In the genomic region with DNA sequence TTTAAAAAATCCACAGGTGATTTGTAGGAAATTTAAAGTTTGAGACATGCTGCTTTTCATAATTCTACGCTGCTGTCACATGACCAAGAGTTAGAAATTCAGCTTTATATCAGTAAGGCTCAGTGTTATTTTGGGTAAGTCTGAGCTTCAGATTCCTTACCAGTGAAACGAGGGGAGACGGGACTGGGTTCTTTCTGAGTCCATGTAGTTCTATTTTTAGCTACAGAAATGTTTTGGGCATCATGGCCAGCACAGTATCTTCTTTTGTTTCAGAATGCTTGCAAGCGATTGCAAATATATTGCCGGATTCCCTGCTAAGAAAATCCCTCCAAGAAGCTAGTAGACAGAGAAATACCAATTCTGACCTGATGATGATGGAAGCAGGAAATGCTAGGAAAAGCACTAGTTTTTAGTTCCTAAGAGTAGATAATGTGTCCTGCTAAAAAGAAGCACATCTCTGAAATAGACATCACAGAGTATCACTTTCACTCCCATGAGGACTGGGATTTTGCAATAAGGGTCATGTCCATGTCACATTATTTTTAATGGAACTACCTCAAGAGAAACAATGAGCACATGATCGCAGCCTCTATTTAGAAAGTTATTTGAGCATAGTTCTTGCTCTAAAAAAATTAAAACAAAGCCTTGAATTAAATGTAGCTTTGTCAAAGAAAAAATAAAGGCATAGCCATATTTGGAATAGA, we compare ENCODE assay signal across 17 cellular contexts. TPM values are rescaled to one million over a fixed set of nuclear protein-coding genes. Genes with fewer than 3 reads are reported as not detected.
DNase-seq lines count a peak whose midpoint lies in the region; ATAC-seq and TF ChIP-seq lines count a peak whose summit lies in the region.
"Had no signal": no experiment of that assay in that cellular context is flagged by ENCODE, and none has a peak within 500 bp of the region (broad histone marks: within the 10 kb centered on the region; RNA-seq: fewer than 3 reads in every experiment).

No MANE protein-coding gene starts in this region.

- no peaks in the 10 kb centered on the region for H3K4me1 Mint-ChIP-seq in Calu3 (ENCODE audit: low read depth, unreplicated experiment)

- CTCF ChIA-PET in Calu3 (lab: Charles Lee) = no interaction called here

- H3K4me3 Mint-ChIP-seq in Calu3 (ENCODE audit: low read depth, unreplicated experiment) = no peak overlapping the region
- H3K4me3 Mint-ChIP-seq: CD8-positive, alpha-beta T cell had no signal

- BruUV-seq in Calu3 (replicated peaks; lab: Mats Ljungman, UMichigan) = no TSS peak

- H3K4me1 ChIP-seq in gastrocnemius medialis = peaks cover 21 to 39% of the 10 kb centered on the region in 2 donors

- intact Hi-C loops in left ventricle myocardium superior (cut with micrococcal nuclease) = no loop called here
- intact Hi-C loops in cardiac septum (cut with DNase I) = loop anchor here (10.0 kb wide), 1 partner anchor 82 kb away; no protein-coding TSS in a partner anchor
- intact Hi-C loops in gastrocnemius medialis (cut with DNase I; ENCODE audit: low total_unique reads) = no loop called here
- intact Hi-C loops in Calu3 (cut with micrococcal nuclease; ENCODE audit: unreplicated experiment) = no loop called here

- ATAC-seq in left ventricle myocardium superior (peak; percentile 64), gastrocnemius medialis (peak; percentile 85 to 91), HG03025 (IDR thresholded peaks at IDR 0.05; ENCODE audit: low FRiP score, unreplicated experiment) (no peak)
- ATAC-seq: CD8-positive, alpha-beta T cell; HCT116 had no signal

- peak in 1 of 2 donors; percentile 11 for TF ChIP-seq POLR2A in gastrocnemius medialis (IDR thresholded peaks at IDR 0.05)

- no peaks in the 10 kb centered on the region for H3K36me3 Mint-ChIP-seq in Calu3 (ENCODE audit: insufficient read depth, unreplicated experiment)
- H3K36me3 Mint-ChIP-seq: CD8-positive, alpha-beta T cell had no signal

- peaks cover 32% of the 10 kb centered on the region for H3K27me3 Mint-ChIP-seq in Calu3 (ENCODE audit: unreplicated experiment)

- TF ChIP-seq CTCF in fibroblast of the aortic adventitia (IDR thresholded peaks at IDR 0.05; ENCODE audit: insufficient read depth, low read length) (no peak), gastrocnemius medialis (IDR thresholded peaks at IDR 0.05 in 4 of 5, conservative IDR thresholded peaks at IDR 0.05 in 1 of 5) (no peak), Calu3 (IDR thresholded peaks at IDR 0.05; ENCODE audit: unreplicated experiment) (no peak), GM13977 (IDR thresholded peaks at IDR 0.05; ENCODE audit: extremely low read depth, insufficient read depth, missing control alignments) (no peak)

- no peaks in the 10 kb centered on the region for H3K9me3 Mint-ChIP-seq in Calu3 (ENCODE audit: low read depth, unreplicated experiment)
- H3K9me3 Mint-ChIP-seq: CD8-positive, alpha-beta T cell had no signal

- H3K27ac Mint-ChIP-seq in Calu3 (ENCODE audit: unreplicated experiment) = no peak overlapping the region
- H3K27ac Mint-ChIP-seq: CD8-positive, alpha-beta T cell had no signal

- peak overlapping the region; percentile 85 to 90 (median 88) for H3K27ac ChIP-seq in gastrocnemius medialis
- H3K27ac ChIP-seq: BLaER1 had no signal

- H3K4me3 ChIP-seq in fibroblast of the aortic adventitia (ENCODE audit: low read depth, low read length) = no peak overlapping the region
- peak overlapping the region in 1 of 4 donors; percentile 1 for H3K4me3 ChIP-seq in gastrocnemius medialis
- H3K4me3 ChIP-seq: BLaER1 had no signal

- no peaks in the 10 kb centered on the region for H3K27me3 ChIP-seq in gastrocnemius medialis
- H3K27me3 ChIP-seq: BLaER1 had no signal

- DNase-seq in left ventricle myocardium superior (no peak), cardiac septum (ENCODE audit: low spot score) (no peak), fibroblast of the aortic adventitia (ENCODE audit: low read depth) (peak; percentile 3), gastrocnemius medialis (peak in 1 of 2 donors; percentile 37), Calu3 (no peak), DMS53 (lab: John Stamatoyannopoulos, UW) (no peak), GM13977 (ENCODE audit: low spot score) (no peak)
- DNase-seq: CD8-positive, alpha-beta T cell; GOT3; NCI-H1694 treated with DMSO at 0.1 percent for 48 hours; NCI-H510A treated with DMSO at 0.1 percent for 48 hours; NCI-H774; OCI-M1; SHP77 treated with DMSO at 0.1 percent for 48 hours had no signal

- H3K9me3 ChIP-seq in gastrocnemius medialis = no peaks in the 10 kb centered on the region
- H3K9me3 ChIP-seq: BLaER1 had no signal

- in situ Hi-C loops in gastrocnemius medialis (cut with MboI; ENCODE audit: low sequenced_read_pairs in 4 of 4) = loop anchor here in 1 of 4 donors (25.0 kb wide), 1 partner anchor 89 kb away; a partner anchor contains a TSS
- in situ Hi-C loops in GM13977 (cut with MboI; ENCODE audit: low pct_unique_long_range_greater_than_20kb, low sequenced_read_pairs, unreplicated experiment) = no loop called here

- H3K36me3 ChIP-seq in gastrocnemius medialis = no peaks in the 10 kb centered on the region
- H3K36me3 ChIP-seq: BLaER1 had no signal

RNA-seq across cellular contexts. Expression of a gene that starts 10.9 kb away (rescaled TPM):
- not detected for total RNA-seq in left ventricle myocardium superior
- total RNA-seq in cardiac septum = 16.9 TPM
- total RNA-seq in fibroblast of the aortic adventitia (ENCODE audit: low replicate concordance) = not detected in 2 replicates
- total RNA-seq in gastrocnemius medialis = 10 to 100 TPM in 1 of 4 donors, 1 to 10 TPM in 3; 2.3 to 20.4 (median 4.7) TPM
- total RNA-seq in Calu3 (2022) = not detected in 2 replicates
- total RNA-seq: CD8-positive, alpha-beta T cell had no signal
